11 cellular contexts compared by ENCODE assay signal in genomic region chr2:47898089-47898731, GRCh38. TPM values are rescaled to one million over a fixed set of nuclear protein-coding genes. Genes with fewer than 3 reads are reported as not detected.
DNase-seq lines count a peak whose midpoint lies in the region; ATAC-seq and TF ChIP-seq lines count a peak whose summit lies in the region.
"Had no signal": no experiment of that assay in that cellular context is flagged by ENCODE, and none has a peak within 500 bp of the region (broad histone marks: within the 10 kb centered on the region; RNA-seq: fewer than 3 reads in every experiment).

No MANE protein-coding gene starts in this region.

- H3K4me3 Mint-ChIP-seq in immature natural killer cell = peak overlapping the region; percentile 15 to 38 (median 27)

- H3K9me3 Mint-ChIP-seq in immature natural killer cell = no peaks in the 10 kb centered on the region

- peaks cover 73 to 92% of the 10 kb centered on the region in 2 donors for H3K4me1 Mint-ChIP-seq in immature natural killer cell

- H3K36me3 Mint-ChIP-seq in immature natural killer cell = no peaks in the 10 kb centered on the region

- TF ChIP-seq POLR2A in vagina (IDR thresholded peaks at IDR 0.05) = no peak

- no peaks in the 10 kb centered on the region for H3K36me3 ChIP-seq in vagina

- H3K4me1 ChIP-seq in vagina = peaks cover 87% of the 10 kb centered on the region

- H3K27ac Mint-ChIP-seq in immature natural killer cell = peak overlapping the region; percentile 70 to 85 (median 72)

- H3K9me3 ChIP-seq in vagina = no peaks in the 10 kb centered on the region

- TF ChIP-seq CTCF in GM10248 (IDR thresholded peaks at IDR 0.05; ENCODE audit: control extremely low read depth, extremely low read depth, low read depth, missing control alignments) = no peak
- TF ChIP-seq CTCF in vagina (IDR thresholded peaks at IDR 0.05) = no peak

- CTCF ChIA-PET in GM10248 (lab: Yijun Ruan, JAX) = interaction anchor here (1.6 kb wide), 1 partner anchor 209 kb away, joined by 3 read pairs; no protein-coding TSS in a partner anchor

- no peaks in the 10 kb centered on the region for H3K27me3 ChIP-seq in vagina

- no peak overlapping the region for H3K4me3 ChIP-seq in vagina

- intact Hi-C loops in vagina (cut with DNase I) = no loop called here

- ATAC-seq in GM21515 (IDR thresholded peaks at IDR 0.05; ENCODE audit: unreplicated experiment) (peak; percentile 47), GM21528 (IDR thresholded peaks at IDR 0.05; ENCODE audit: low FRiP score, unreplicated experiment) (no peak)

- DNase-seq in GM10248 (ENCODE audit: extremely low spot score) = peak; percentile 24
- DNase-seq in MV-4-11 (lab: John Stamatoyannopoulos, UW) = peak; percentile 55
- no peak for DNase-seq in immature natural killer cell
- no peak for DNase-seq in iPS-NIHi11 (ENCODE audit: low spot score)
- no peak for DNase-seq in vagina (ENCODE audit: extremely low spot score in 2 of 2)
- no peak for DNase-seq in COLO829 (ENCODE audit: low spot score)
- DNase-seq: GDM1, NCI-H2081 had no signal

- H3K27me3 Mint-ChIP-seq in immature natural killer cell (ENCODE audit: low read depth in 3 of 3) = no peaks in the 10 kb centered on the region

- POLR2A ChIA-PET in GM10248 (lab: Yijun Ruan, JAX) = interaction anchor here (1.2 kb wide), 1 partner anchor 9 kb away, joined by 5 read pairs; the partner anchor contains the start of gene FBXO11

- no peak overlapping the region for H3K27ac ChIP-seq in vagina
- H3K27ac ChIP-seq: VCaP had no signal

RNA-seq across cellular contexts. Expression of gene FBXO11, which starts 8.1 kb away (rescaled TPM):
- polyA plus RNA-seq in immature natural killer cell = 1 to 10 TPM; 5.2 to 7.5 (median 7.0) TPM
- total RNA-seq in vagina = 35.8 TPM

Comparison
In these comparisons a context has a peak if more than half of its experiments do, and no peak if none do; other contexts are left out.
1. DNase-seq: peak in GM10248 (single experiment) and MV-4-11 (single experiment); none in immature natural killer cell (0 of 3), iPS-NIHi11 (single experiment), vagina (0 of 2) and COLO829 (single experiment).